ENCODE assay signal across 8 cellular contexts in the genomic region with DNA sequence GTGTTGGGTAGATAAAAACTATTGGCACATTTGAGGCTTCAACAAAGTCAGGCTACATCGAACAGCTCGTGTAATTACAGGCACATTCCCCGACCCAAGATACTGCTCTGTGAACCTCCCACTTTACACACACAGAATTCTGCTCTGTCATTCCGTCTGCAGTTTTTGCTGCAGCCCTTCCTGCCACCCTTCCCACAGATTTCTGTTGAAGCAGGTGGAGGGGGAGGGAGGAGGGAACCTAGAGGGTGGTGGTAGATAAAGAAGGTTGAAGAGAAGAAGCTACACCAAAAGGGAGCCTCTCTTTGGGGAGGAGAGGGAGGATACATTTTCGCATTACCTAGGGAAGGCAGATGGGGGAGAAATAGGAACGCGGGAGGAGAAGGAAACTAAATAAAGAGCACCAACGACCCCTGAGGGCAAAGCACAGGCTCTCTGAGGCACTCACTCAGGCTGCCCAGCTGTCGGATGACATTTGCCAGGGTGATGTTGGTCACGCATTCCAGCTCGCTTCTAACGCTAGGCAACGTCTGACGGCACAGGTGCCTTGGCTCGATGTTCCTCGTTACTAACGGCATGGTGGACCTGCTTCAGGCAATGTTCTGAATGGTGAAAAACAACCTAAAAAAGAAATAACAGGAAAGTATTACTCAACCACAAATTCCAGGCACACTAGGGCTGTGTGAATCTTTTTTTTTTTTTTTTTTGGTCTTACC. TPM values are rescaled to one million over a fixed set of nuclear protein-coding genes. Genes with fewer than 3 reads are reported as not detected.
DNase-seq lines count a peak whose midpoint lies in the region; ATAC-seq and TF ChIP-seq lines count a peak whose summit lies in the region.

No MANE protein-coding gene starts in this region.

- TF ChIP-seq POLR2A in tibial nerve (IDR thresholded peaks at IDR 0.05): no peak

- no peak for TF ChIP-seq CTCF in coronary artery (IDR thresholded peaks at IDR 0.05)
- no peak for TF ChIP-seq CTCF in tibial nerve (IDR thresholded peaks at IDR 0.05)

- H3K4me3 ChIP-seq in coronary artery (peak overlapping the region; percentile 55), tibial nerve (peak overlapping the region in 2 of 4 donors; percentile 14 to 42)

- H3K27me3 ChIP-seq in tibial nerve: no peaks in the 10 kb centered on the region

- WGBS in tibial nerve, 2 donors: 23 to 37% methylated on average over 17 of the region's 17 CpGs

- ATAC-seq in HG02759 (IDR thresholded peaks at IDR 0.05; ENCODE audit: unreplicated experiment): no peak
- ATAC-seq in left colon: no peak

- peaks cover 0 to 27% (median 0%) of the 10 kb centered on the region in 3 donors for H3K36me3 ChIP-seq in tibial nerve

- peaks cover 0 to 99% (median 60%) of the 10 kb centered on the region in 4 donors for H3K4me1 ChIP-seq in tibial nerve

- DNase-seq in GDM1 (lab: John Stamatoyannopoulos, UW) (peak; percentile 83), RPMI7951 (ENCODE audit: low read depth) (peak; percentile 87), coronary artery (ENCODE audit: low spot score) (no peak), midbrain (lab: John Stamatoyannopoulos, UW) (peak; percentile 38), tibial nerve (ENCODE audit: low spot score in 2 of 2) (no peak), left colon (no peak), NCI-H146 (lab: John Stamatoyannopoulos, UW) (no peak)

- H3K27ac ChIP-seq in coronary artery (peak overlapping the region; percentile 88 to 90), tibial nerve (peak overlapping the region; percentile 33 to 91 (median 74))

- intact Hi-C loops in left colon (cut with DNase I, micrococcal nuclease): no loop called here

- peak in 1 of 2 donors; percentile 29 for TF ChIP-seq EP300 in tibial nerve (IDR thresholded peaks at IDR 0.05)

- no peaks in the 10 kb centered on the region for H3K9me3 ChIP-seq in tibial nerve

RNA-seq across cellular contexts. Expression of gene GPR3, which starts 36.0 kb away (rescaled TPM):
- total RNA-seq in RPMI7951 (2014; rRNA removed; shearing (Covaris generic)): 4.5 and 6.4 TPM in 2 replicates
- total RNA-seq in tibial nerve: not detected
- not detected for total RNA-seq in left colon

RNA-seq across cellular contexts. Expression of gene CD164L2, which starts 45.3 kb away (rescaled TPM):
- total RNA-seq in RPMI7951 (2014; rRNA removed; shearing (Covaris generic)): not detected in 2 replicates
- total RNA-seq in tibial nerve (not detected), left colon (1 to 10 TPM in 1 of 2 donors, under 1 TPM in 1; 0.47 to 2.0 TPM)

RNA-seq across cellular contexts. Expression of gene FCN3, which starts 53.8 kb away (rescaled TPM):
- total RNA-seq in RPMI7951 (2014; rRNA removed; shearing (Covaris generic)): not detected in 2 replicates
- 1 to 10 TPM in 3 of 4 donors, not detected in 1; 2.5 to 8.7 (median 3.7) TPM for total RNA-seq in tibial nerve
- under 1 TPM; 0.45 to 0.76 TPM for total RNA-seq in left colon

Comparison
In these comparisons a context has a peak if more than half of its experiments do, and no peak if none do; other contexts are left out.
1. DNase-seq: peak in GDM1 (single experiment), RPMI7951 (single experiment) and midbrain (single experiment); none in coronary artery (single experiment), tibial nerve (0 of 2), left colon (0 of 2) and NCI-H146 (single experiment).